In the genomic region with DNA sequence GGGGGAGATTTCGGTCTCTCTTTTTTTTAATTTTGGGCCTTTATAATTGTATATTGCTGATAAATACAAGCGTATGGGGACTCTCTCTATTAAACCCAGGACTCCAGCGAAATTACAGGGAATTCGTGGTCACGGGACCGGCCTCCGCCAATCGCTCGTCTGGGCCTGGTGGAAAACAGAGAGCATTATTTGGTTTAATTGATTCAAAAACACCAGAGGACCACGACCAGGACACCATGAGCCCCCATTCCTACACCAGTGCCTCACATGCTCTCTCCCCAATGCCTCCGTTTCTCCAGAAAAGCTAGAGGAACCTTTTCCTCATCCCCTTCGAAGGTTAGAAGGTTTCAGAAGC, we compare ENCODE assay signal across 9 cellular contexts. TPM values are rescaled to one million over a fixed set of nuclear protein-coding genes. Genes with fewer than 3 reads are reported as not detected.
DNase-seq lines count a peak whose midpoint lies in the region; ATAC-seq and TF ChIP-seq lines count a peak whose summit lies in the region.
"Had no signal": no experiment of that assay in that cellular context is flagged by ENCODE, and none has a peak within 500 bp of the region (broad histone marks: within the 10 kb centered on the region; RNA-seq: fewer than 3 reads in every experiment).

A gene (minus strand): TSS at position 88 of the 355 bp plus-strand sequence. CDS start 198 bp downstream, outside the sequence.

- H3K4me3 ChIP-seq in cardiac muscle cell (peak within 1 kb of the TSS; percentile 90), iPS-20b (ENCODE audit: low read length) (peak within 1 kb of the TSS; percentile 20; the same call in 1 of the 2 replicates)

- peak within 1 kb of the TSS; percentile 0; the same call in 1 of the 2 replicates for H3K9ac ChIP-seq in iPS-20b (ENCODE audit: low read depth, low read length)

- peaks cover 7% of the 10 kb centered on the region for H3K36me3 ChIP-seq in cardiac muscle cell
- H3K36me3 ChIP-seq in iPS-20b (ENCODE audit: insufficient read depth, low read depth, low read length): no peaks in the 10 kb centered on the region

- H3K27me3 ChIP-seq in cardiac muscle cell (peaks cover 3% of the 10 kb centered on the region), iPS-20b (ENCODE audit: insufficient read depth, low read length) (peaks cover 100% of the 10 kb centered on the region)

- peak within 1 kb of the TSS; percentile 85 for H3K4me3 Mint-ChIP-seq in activated naive CD8-positive, alpha-beta T cell treated with anti-CD3 and anti-CD28 coated beads for 36 hours
- H3K4me3 Mint-ChIP-seq in stimulated activated memory B cell treated with anti-CD40 and anti-IgM and Interleukin-4, amounts not matched to agents 10 μg/mL and 1 μg/mL and 100 μg/mL, for 72 hours: peak within 1 kb of the TSS; percentile 75

- peaks cover 48% of the 10 kb centered on the region for H3K4me1 Mint-ChIP-seq in activated naive CD8-positive, alpha-beta T cell treated with anti-CD3 and anti-CD28 coated beads for 36 hours
- H3K4me1 Mint-ChIP-seq in stimulated activated memory B cell treated with anti-CD40 and anti-IgM and Interleukin-4, amounts not matched to agents 10 μg/mL and 1 μg/mL and 100 μg/mL, for 72 hours: peaks cover 34% of the 10 kb centered on the region

- H3K9me3 ChIP-seq in cardiac muscle cell (ENCODE audit: low read depth): no peaks in the 10 kb centered on the region
- H3K9me3 ChIP-seq in iPS-20b (ENCODE audit: insufficient read depth, low read depth, low read length): peaks cover 2% of the 10 kb centered on the region; the same call in 1 of the 2 replicates

- ATAC-seq in left cardiac atrium (no peak), HG02973 (IDR thresholded peaks at IDR 0.05; ENCODE audit: unreplicated experiment) (no peak)
- no peak for ATAC-seq in stimulated activated memory B cell treated with anti-CD40 and anti-IgM and Interleukin-4, amounts not matched to agents 10 μg/mL and 1 μg/mL and 100 μg/mL, for 72 hours

- peak; percentile 67 for DNase-seq in cardiac muscle cell (ENCODE audit: low read depth in 1 of 2, low spot score in 1 of 2)
- no peak for DNase-seq in left cardiac atrium
- no peak for DNase-seq in activated naive CD8-positive, alpha-beta T cell treated with anti-CD3 and anti-CD28 coated beads for 36 hours
- DNase-seq in cerebellum (ENCODE audit: low spot score): no peak
- DNase-seq in NCI-H510A (lab: John Stamatoyannopoulos, UW): no peak

- peak within 1 kb of the TSS; percentile 98 for H3K27ac ChIP-seq in cardiac muscle cell
- no peak within 1 kb of the TSS for H3K27ac ChIP-seq in iPS-20b (ENCODE audit: low read length)

- H3K27me3 Mint-ChIP-seq in activated naive CD8-positive, alpha-beta T cell treated with anti-CD3 and anti-CD28 coated beads for 36 hours: peaks cover 13% of the 10 kb centered on the region
- peaks cover 70% of the 10 kb centered on the region for H3K27me3 Mint-ChIP-seq in stimulated activated memory B cell treated with anti-CD40 and anti-IgM and Interleukin-4, amounts not matched to agents 10 μg/mL and 1 μg/mL and 100 μg/mL, for 72 hours

- TF ChIP-seq CTCF in cardiac muscle cell (IDR thresholded peaks at IDR 0.05; ENCODE audit: low read depth, low read length): no peak

- H3K4me1 ChIP-seq in cardiac muscle cell (ENCODE audit: low read depth) (peaks cover 54% of the 10 kb centered on the region), iPS-20b (ENCODE audit: insufficient read depth, low read length) (peaks cover 18% of the 10 kb centered on the region)

- H3K36me3 Mint-ChIP-seq in activated naive CD8-positive, alpha-beta T cell treated with anti-CD3 and anti-CD28 coated beads for 36 hours: peaks cover 10% of the 10 kb centered on the region
- H3K36me3 Mint-ChIP-seq in stimulated activated memory B cell treated with anti-CD40 and anti-IgM and Interleukin-4, amounts not matched to agents 10 μg/mL and 1 μg/mL and 100 μg/mL, for 72 hours: no peaks in the 10 kb centered on the region

- intact Hi-C loops in left cardiac atrium (cut with DNase I): no loop called here

- no peaks in the 10 kb centered on the region for H3K9me3 Mint-ChIP-seq in activated naive CD8-positive, alpha-beta T cell treated with anti-CD3 and anti-CD28 coated beads for 36 hours
- no peaks in the 10 kb centered on the region for H3K9me3 Mint-ChIP-seq in stimulated activated memory B cell treated with anti-CD40 and anti-IgM and Interleukin-4, amounts not matched to agents 10 μg/mL and 1 μg/mL and 100 μg/mL, for 72 hours

- peak within 1 kb of the TSS; percentile 86 for H3K27ac Mint-ChIP-seq in activated naive CD8-positive, alpha-beta T cell treated with anti-CD3 and anti-CD28 coated beads for 36 hours
- no peak within 1 kb of the TSS for H3K27ac Mint-ChIP-seq in stimulated activated memory B cell treated with anti-CD40 and anti-IgM and Interleukin-4, amounts not matched to agents 10 μg/mL and 1 μg/mL and 100 μg/mL, for 72 hours

RNA-seq across cellular contexts. Expression of the gene that starts here (rescaled TPM):
- total RNA-seq in cardiac muscle cell (111 and 114 TPM in 2 replicates), left cardiac atrium (1 to 10 TPM; 6.1 to 6.7 TPM), cerebellum (not detected)
- 107 and 116 TPM in 2 replicates for polyA plus RNA-seq in cardiac muscle cell
- total RNA-seq in activated naive CD8-positive, alpha-beta T cell treated with anti-CD3 and anti-CD28 coated beads for 36 hours: 1 to 10 TPM; 7.4 to 7.7 TPM
- total RNA-seq: bronchial epithelial cell had no signal

Comparison
In these comparisons a context has a peak if more than half of its experiments do, and no peak if none do; other contexts are left out.
1. RNA of the gene that starts here (total RNA-seq): 111 to 114 TPM in cardiac muscle cell; 7.4 to 7.7 TPM in activated naive CD8-positive, alpha-beta T cell treated with anti-CD3 and anti-CD28 coated beads for 36 hours, 6.1 to 6.7 TPM in left cardiac atrium and not detected in cerebellum (single experiment); every median in the first group is over 10 times any median in the second.
2. DNase-seq: peak in cardiac muscle cell (2 of 2); none in left cardiac atrium (single experiment), activated naive CD8-positive, alpha-beta T cell treated with anti-CD3 and anti-CD28 coated beads for 36 hours (single experiment), cerebellum (single experiment) and NCI-H510A (single experiment).